8 cellular contexts compared by ENCODE assay signal in genomic region chr1:167221804-167222610, GRCh38. TPM values are rescaled to one million over a fixed set of nuclear protein-coding genes. Genes with fewer than 3 reads are reported as not detected.
DNase-seq lines count a peak whose midpoint lies in the region; ATAC-seq and TF ChIP-seq lines count a peak whose summit lies in the region.

No MANE protein-coding gene starts in this region.

- peak overlapping the region; percentile 82 for H3K27ac ChIP-seq in neural cell (ENCODE audit: low read length)

- H3K4me3 Mint-ChIP-seq in activated T-helper 2 cell treated with anti-CD3 and anti-CD28 coated beads, Interferon-gamma antibody, Interleukin-2, Interleukin-4, amounts not matched to agents 10 μg/mL and 5 μg/mL and 100 μg/mL, durations not matched to agents 14 hours and 24 hours and 36 hours (ENCODE audit: low read depth): peak overlapping the region; percentile 93
- H3K4me3 Mint-ChIP-seq in stimulated activated naive CD8-positive, alpha-beta T cell treated with anti-CD3 and anti-CD28 coated beads, Interleukin-15, amount 100 ng/mL, for 72 hours: peak overlapping the region; percentile 82 to 93

- ATAC-seq in GM21529 (IDR thresholded peaks at IDR 0.05; ENCODE audit: unreplicated experiment): peak; percentile 54
- peak; percentile 83 for ATAC-seq in stimulated activated naive CD8-positive, alpha-beta T cell treated with anti-CD3 and anti-CD28 coated beads, Interleukin-15, amount 100 ng/mL, for 72 hours

- H3K9me2 ChIP-seq in neural cell (ENCODE audit: insufficient read depth, low read length): no peaks in the 10 kb centered on the region

- H3K9me3 ChIP-seq in neural cell (ENCODE audit: low read length): no peaks in the 10 kb centered on the region

- H3K9me3 Mint-ChIP-seq in activated T-helper 2 cell treated with anti-CD3 and anti-CD28 coated beads, Interferon-gamma antibody, Interleukin-2, Interleukin-4, amounts not matched to agents 10 μg/mL and 5 μg/mL and 100 μg/mL, durations not matched to agents 14 hours and 24 hours and 36 hours: peaks cover under 1% of the 10 kb centered on the region
- peaks cover under 1 to 2% of the 10 kb centered on the region in 2 donors for H3K9me3 Mint-ChIP-seq in stimulated activated naive CD8-positive, alpha-beta T cell treated with anti-CD3 and anti-CD28 coated beads, Interleukin-15, amount 100 ng/mL, for 72 hours

- peak overlapping the region; percentile 84 for H3K9ac ChIP-seq in neural cell (ENCODE audit: low read length)

- intact Hi-C loops in activated T-helper 2 cell treated with anti-CD3 and anti-CD28 coated beads, Interferon-gamma antibody, Interleukin-2, Interleukin-4, amounts not matched to agents 10 μg/mL and 5 μg/mL and 100 μg/mL, durations not matched to agents 14 hours and 24 hours and 36 hours (cut with micrococcal nuclease): loop anchor here (1.0 to 10.0 kb wide), 8 partner anchors 47 to 493 kb away; partner anchors contain the start of genes CD247, CREG1 and ILDR2

- no peaks in the 10 kb centered on the region for H3F3A ChIP-seq in neural cell (ENCODE audit: insufficient read depth, low read length, poor library complexity, severe bottlenecking)

- H3K27ac Mint-ChIP-seq in activated T-helper 2 cell treated with anti-CD3 and anti-CD28 coated beads, Interferon-gamma antibody, Interleukin-2, Interleukin-4, amounts not matched to agents 10 μg/mL and 5 μg/mL and 100 μg/mL, durations not matched to agents 14 hours and 24 hours and 36 hours: peak overlapping the region; percentile 97
- peak overlapping the region; percentile 95 to 98 for H3K27ac Mint-ChIP-seq in stimulated activated naive CD8-positive, alpha-beta T cell treated with anti-CD3 and anti-CD28 coated beads, Interleukin-15, amount 100 ng/mL, for 72 hours

- peak overlapping the region; percentile 74 for H3K4me3 ChIP-seq in fibroblast of the aortic adventitia (ENCODE audit: low read depth, low read length)
- H3K4me3 ChIP-seq in neural cell (ENCODE audit: low read length): peak overlapping the region; percentile 79

- TF ChIP-seq RAD21 in Ishikawa (IDR thresholded peaks at IDR 0.05; ENCODE audit: low read depth) (no peak), neural cell (conservative IDR thresholded peaks at IDR 0.05) (no peak)

- H3K4me2 ChIP-seq in neural cell (ENCODE audit: low read length): peak overlapping the region; percentile 56

- peaks cover 50% of the 10 kb centered on the region for H3K79me2 ChIP-seq in neural cell (replicated peaks; ENCODE audit: insufficient read depth, low read length)

- peaks cover 31% of the 10 kb centered on the region for H3K4me1 Mint-ChIP-seq in activated T-helper 2 cell treated with anti-CD3 and anti-CD28 coated beads, Interferon-gamma antibody, Interleukin-2, Interleukin-4, amounts not matched to agents 10 μg/mL and 5 μg/mL and 100 μg/mL, durations not matched to agents 14 hours and 24 hours and 36 hours (ENCODE audit: low read depth)
- H3K4me1 Mint-ChIP-seq in stimulated activated naive CD8-positive, alpha-beta T cell treated with anti-CD3 and anti-CD28 coated beads, Interleukin-15, amount 100 ng/mL, for 72 hours: peaks cover 53% of the 10 kb centered on the region

- H3K36me3 Mint-ChIP-seq in activated T-helper 2 cell treated with anti-CD3 and anti-CD28 coated beads, Interferon-gamma antibody, Interleukin-2, Interleukin-4, amounts not matched to agents 10 μg/mL and 5 μg/mL and 100 μg/mL, durations not matched to agents 14 hours and 24 hours and 36 hours (ENCODE audit: low read depth): peaks cover 6% of the 10 kb centered on the region

- no peak for TF ChIP-seq EP300 in Ishikawa (IDR thresholded peaks at IDR 0.05; ENCODE audit: borderline replicate concordance)
- no peak for TF ChIP-seq EP300 in neural cell (conservative IDR thresholded peaks at IDR 0.05; ENCODE audit: poor library complexity, severe bottlenecking)

- H4K20me1 ChIP-seq in neural cell (ENCODE audit: insufficient read depth): no peaks in the 10 kb centered on the region

- peak; percentile 68 for DNase-seq in DMS53 treated with DMSO at 0.1 percent for 48 hours (lab: John Stamatoyannopoulos, UW; ENCODE audit: unreplicated experiment)
- peak; percentile 84 for DNase-seq in RPMI8226
- peak; percentile 59 for DNase-seq in activated T-helper 2 cell treated with anti-CD3 and anti-CD28 coated beads, Interferon-gamma antibody, Interleukin-2, Interleukin-4, amounts not matched to agents 10 μg/mL and 5 μg/mL and 100 μg/mL, durations not matched to agents 14 hours and 24 hours and 36 hours (ENCODE audit: low spot score)
- peak; percentile 75 for DNase-seq in fibroblast of the aortic adventitia (ENCODE audit: low read depth)
- peak; percentile 79 to 91 for DNase-seq in stimulated activated naive CD8-positive, alpha-beta T cell treated with anti-CD3 and anti-CD28 coated beads, Interleukin-15, amount 100 ng/mL, for 72 hours

- no peak overlapping the region for H2AFZ ChIP-seq in neural cell (ENCODE audit: low read depth, low read length)

- H3K27me3 ChIP-seq in neural cell (ENCODE audit: insufficient read depth, low read depth, low read length): no peaks in the 10 kb centered on the region

- no peak for TF ChIP-seq CTCF in fibroblast of the aortic adventitia (IDR thresholded peaks at IDR 0.05; ENCODE audit: insufficient read depth, low read length)
- no peak for TF ChIP-seq CTCF in neural cell (IDR thresholded peaks at IDR 0.05; ENCODE audit: poor library complexity, severe bottlenecking)

- H3K27me3 Mint-ChIP-seq in activated T-helper 2 cell treated with anti-CD3 and anti-CD28 coated beads, Interferon-gamma antibody, Interleukin-2, Interleukin-4, amounts not matched to agents 10 μg/mL and 5 μg/mL and 100 μg/mL, durations not matched to agents 14 hours and 24 hours and 36 hours (ENCODE audit: low read depth): peaks cover under 1% of the 10 kb centered on the region
- H3K27me3 Mint-ChIP-seq in stimulated activated naive CD8-positive, alpha-beta T cell treated with anti-CD3 and anti-CD28 coated beads, Interleukin-15, amount 100 ng/mL, for 72 hours: no peaks in the 10 kb centered on the region

- no peaks in the 10 kb centered on the region for H3K36me3 ChIP-seq in neural cell (ENCODE audit: insufficient read depth, low read length)

TF ChIP-seq in Ishikawa, 13 proteins besides CTCF, POLR2A, EP300 and RAD21:
- peak; percentile 93 for TF ChIP-seq ZBTB7A (IDR thresholded peaks at IDR 0.05; ENCODE audit: low read depth)
- TF ChIP-seq MAX (IDR thresholded peaks at IDR 0.05): peak; percentile 95
- no peak for TF ChIP-seq TAF1 (IDR thresholded peaks at IDR 0.05; ENCODE audit: low read depth)
- no peak for TF ChIP-seq EGR1 (IDR thresholded peaks at IDR 0.05)
- TF ChIP-seq CREB1 (IDR thresholded peaks at IDR 0.05; ENCODE audit: low read depth): no peak
TF ChIP-seq in Ishikawa: peak in this region for 2.

TF ChIP-seq in neural cell, 6 proteins besides CTCF, POLR2A, EP300 and RAD21:
- TF ChIP-seq SMC3 (conservative IDR thresholded peaks at IDR 0.05; ENCODE audit: poor library complexity) (peak; percentile 25), REST (IDR thresholded peaks at IDR 0.05; ENCODE audit: borderline replicate concordance) (no peak), EZH2 (IDR thresholded peaks at IDR 0.05; ENCODE audit: borderline replicate concordance, insufficient read depth, low read length, poor library complexity, severe bottlenecking) (no peak), MXI1 (conservative IDR thresholded peaks at IDR 0.05; ENCODE audit: poor library complexity, severe bottlenecking) (peak; percentile 47), TAF1 (IDR thresholded peaks at IDR 0.05; ENCODE audit: low read depth) (no peak), POLR2AphosphoS5 (IDR thresholded peaks at IDR 0.05) (peak; percentile 7)

RNA-seq across cellular contexts. Expression of gene POU2F1, which starts 1.3 kb away (rescaled TPM):
- 21.3 and 21.9 TPM in 2 replicates for total RNA-seq in activated T-helper 2 cell treated with anti-CD3 and anti-CD28 coated beads, Interferon-gamma antibody, Interleukin-2, Interleukin-4, amounts not matched to agents 10 μg/mL and 5 μg/mL and 100 μg/mL, durations not matched to agents 14 hours and 24 hours and 36 hours
- 7.4 and 10.7 TPM in 2 replicates for total RNA-seq in fibroblast of the aortic adventitia (ENCODE audit: low replicate concordance)
- polyA plus RNA-seq in neural cell: 10.3 and 10.9 TPM in 2 replicates
- polyA minus RNA-seq in neural cell: 50.4 and 73.3 TPM in 2 replicates

Comparison
In these comparisons a context has a peak if more than half of its experiments do, and no peak if none do; other contexts are left out.
1. Peak in every context shown above with its lines: DNase-seq, ATAC-seq, H3K4me3 ChIP-seq and H3K27ac ChIP-seq.